ENCODE assay signal across 1 cellular context in genomic region chr7:15554081-15554480, GRCh38.
TF ChIP-seq lines count a peak whose summit lies in the region.

No MANE protein-coding gene starts in this region.

TF ChIP-seq in endothelial cell of umbilical vein, 7 proteins besides CTCF, POLR2A, EP300 and RAD21 (continued from another document):
- TF ChIP-seq EZH2 (IDR thresholded peaks at IDR 0.05; ENCODE audit: borderline replicate concordance, low read depth, low read length, severe bottlenecking) = no peak
- TF ChIP-seq JUN (IDR thresholded peaks at IDR 0.05; ENCODE audit: borderline replicate concordance, insufficient read depth, insufficient read length, low read depth) = no peak
- TF ChIP-seq GATA2 (IDR thresholded peaks at IDR 0.05; ENCODE audit: insufficient read depth, insufficient read length, low read depth, low read length) = peak; percentile 24
